ENCODE assay signal across 19 cellular contexts in genomic region chr20:62722627-62723026, GRCh38. TPM values are rescaled to one million over a fixed set of nuclear protein-coding genes. Genes with fewer than 3 reads are reported as not detected.
A peak's percentile ranks its signal among the peaks of the same experiment; 100 is the strongest.
DNase-seq lines count a peak whose midpoint lies in the region; ATAC-seq, FAIRE-seq and TF ChIP-seq lines count a peak whose summit lies in the region.
"Had no signal": no experiment of that assay in that cellular context is flagged by ENCODE, and none has a peak within 500 bp of the region (broad histone marks: within the 10 kb centered on the region; RNA-seq: fewer than 3 reads in every experiment).

No MANE protein-coding gene starts in this region.

- H3K9me3 ChIP-seq in BLaER1 (peaks cover 27% of the 10 kb centered on the region), IMR-90 (ENCODE audit: control insufficient read depth, insufficient read depth, low read length) (peaks cover 4% of the 10 kb centered on the region; the same call in 1 of the 2 replicates), esophagus muscularis mucosa (peaks cover 0 to 15% (median 9%) of the 10 kb centered on the region in 4 donors)

- in situ Hi-C loops in IMR-90 (cut with MboI; ENCODE audit: low sequenced_read_pairs) = no loop called here

- H4K5ac ChIP-seq in IMR-90 (ENCODE audit: low read depth, low read length) = no peak overlapping the region

- H3K4me3 ChIP-seq in BLaER1 (no peak overlapping the region), IMR-90 (ENCODE audit: insufficient read depth, low read depth, low read length) (no peak overlapping the region), esophagus muscularis mucosa (no peak overlapping the region)

- no peak overlapping the region for H4K8ac ChIP-seq in IMR-90 (ENCODE audit: low read depth in 2 of 2, low read length in 2 of 2)

- H3K4me1 ChIP-seq in BLaER1 (peaks cover 63% of the 10 kb centered on the region), IMR-90 (ENCODE audit: control insufficient read depth, insufficient read depth, low read length) (peaks cover 8% of the 10 kb centered on the region; the same call in 1 of the 2 replicates), esophagus muscularis mucosa (peaks cover 0 to 23% (median 21%) of the 10 kb centered on the region in 4 donors)
- H3K4me1 ChIP-seq: Caco-2 had no signal

- no peak overlapping the region for H3K27ac ChIP-seq in BLaER1
- no peak overlapping the region for H3K27ac ChIP-seq in IMR-90 (ENCODE audit: insufficient read depth, low read length)
- peak overlapping the region; percentile 35 to 67 (median 50) for H3K27ac ChIP-seq in esophagus muscularis mucosa (replicated peaks in 1 of 4)
- H3K27ac ChIP-seq: HL-60 had no signal

- no peak overlapping the region for H4K91ac ChIP-seq in IMR-90 (ENCODE audit: insufficient read depth, low read depth, low read length)

- H3K9ac ChIP-seq in BLaER1 (no peak overlapping the region), IMR-90 (ENCODE audit: low read depth, low read length) (no peak overlapping the region)

- H3K4me2 ChIP-seq in BLaER1 (peak overlapping the region; percentile 93), IMR-90 (ENCODE audit: low read depth, low read length) (no peak overlapping the region)

- no peak overlapping the region for H2AK5ac ChIP-seq in IMR-90 (ENCODE audit: low read depth, low read length)

- TF ChIP-seq RAD21 in IMR-90 (IDR thresholded peaks at IDR 0.05; ENCODE audit: low read length) = no peak

- TF ChIP-seq POLR2A in IMR-90 (IDR thresholded peaks at IDR 0.05; ENCODE audit: low read depth, low read length) (no peak), esophagus muscularis mucosa (IDR thresholded peaks at IDR 0.05; ENCODE audit: low read depth) (no peak)

- BruUV-seq in IMR-90 (replicated peaks; lab: Mats Ljungman, UMichigan) = no TSS peak

- H3K4me3 Mint-ChIP-seq in activated T-helper 1 cell treated with anti-CD3 and anti-CD28 coated beads, Interleukin-12 subunit alpha, Interleukin-12 subunit beta, Interleukin-2, Interleukin-4 antibody, amounts not matched to agents 30 ng/mL and 10 ng/mL and 1 ng/mL, durations not matched to agents 14 hours and 24 hours and 36 hours = no peak overlapping the region
- H3K4me3 Mint-ChIP-seq: H9, IgD-negative memory B cell had no signal

- no peak overlapping the region for H2BK15ac ChIP-seq in IMR-90 (ENCODE audit: low read depth, low read length)

- dilution Hi-C loops in IMR-90 (cut with HindIII; ENCODE audit: low sequenced_read_pairs, unreplicated experiment) = no loop called here

- 87% methylated on average over 3 of the region's 6 CpGs; no CpG with 5 or more reads in 1 of the 2 experiments for WGBS in IMR-90 (ENCODE audit: extremely low coverage in 2 of 2, insufficient read length in 1 of 2), 2 experiments
- WGBS in esophagus muscularis mucosa = 71% methylated on average over 6 of the region's 6 CpGs

- DNase-seq in IMR-90 (no peak), esophagus muscularis mucosa (ENCODE audit: extremely low spot score) (no peak), retina (peak; percentile 1), NCI-H526 treated with DMSO at 0.1 percent for 48 hours (lab: John Stamatoyannopoulos, UW) (no peak), ecto neural progenitor cell (ENCODE audit: low spot score) (no peak), HTR-8/SVneo (ENCODE audit: insufficient read length, low spot score) (no peak)
- no peak for DNase-seq in activated T-helper 1 cell treated with anti-CD3 and anti-CD28 coated beads, Interleukin-12 subunit alpha, Interleukin-12 subunit beta, Interleukin-2, Interleukin-4 antibody, amounts not matched to agents 30 ng/mL and 10 ng/mL and 1 ng/mL, durations not matched to agents 14 hours and 24 hours and 36 hours (ENCODE audit: low spot score)
- DNase-seq: 8988T; Caco-2; CD4-positive, CD25-positive, alpha-beta regulatory T cell; H9 had no signal

- no peak overlapping the region for H2BK20ac ChIP-seq in IMR-90 (ENCODE audit: low read depth, low read length)

- no peak overlapping the region for H3K56ac ChIP-seq in IMR-90 (ENCODE audit: extremely low read depth, insufficient read depth, low read length)

- H3K14ac ChIP-seq in IMR-90 (replicated peaks; ENCODE audit: low read depth, low read length) = 0 out of 2 replicates have a peak overlapping the region, but pooled peaks have one; percentile 38

- no peak overlapping the region for H2AK9ac ChIP-seq in IMR-90 (replicated peaks; ENCODE audit: low read depth, low read length, poor library complexity)

- peaks cover 3% of the 10 kb centered on the region for H3K36me3 Mint-ChIP-seq in activated T-helper 1 cell treated with anti-CD3 and anti-CD28 coated beads, Interleukin-12 subunit alpha, Interleukin-12 subunit beta, Interleukin-2, Interleukin-4 antibody, amounts not matched to agents 30 ng/mL and 10 ng/mL and 1 ng/mL, durations not matched to agents 14 hours and 24 hours and 36 hours (ENCODE audit: low read depth)

- peaks cover 0 to 6% of the 10 kb centered on the region in 2 experiments; a peak in 1 of 4 replicates for H3K79me1 ChIP-seq in IMR-90 (ENCODE audit: low read depth in 1 of 2, low read length in 2 of 2)

- TF ChIP-seq CTCF in IMR-90 (conservative IDR thresholded peaks at IDR 0.05; ENCODE audit: low read depth, low read length) (no peak), esophagus muscularis mucosa (IDR thresholded peaks at IDR 0.05) (no peak)

- H3K27me3 Mint-ChIP-seq in activated T-helper 1 cell treated with anti-CD3 and anti-CD28 coated beads, Interleukin-12 subunit alpha, Interleukin-12 subunit beta, Interleukin-2, Interleukin-4 antibody, amounts not matched to agents 30 ng/mL and 10 ng/mL and 1 ng/mL, durations not matched to agents 14 hours and 24 hours and 36 hours (ENCODE audit: insufficient read depth) = peaks cover 33% of the 10 kb centered on the region

- H3K36me3 ChIP-seq in BLaER1 (no peaks in the 10 kb centered on the region), IMR-90 (ENCODE audit: control insufficient read depth, insufficient read depth, low read length) (no peaks in the 10 kb centered on the region), esophagus muscularis mucosa (no peaks in the 10 kb centered on the region)

- no peak overlapping the region for H2BK120ac ChIP-seq in IMR-90 (ENCODE audit: low read depth, low read length)

- no peaks in the 10 kb centered on the region for H4K20me1 ChIP-seq in BLaER1
- 0 out of 2 replicates have a peak, but pooled peaks cover 2% of the 10 kb centered on the region for H4K20me1 ChIP-seq in IMR-90 (ENCODE audit: insufficient read depth, low read length)

- H3K4me1 Mint-ChIP-seq in activated T-helper 1 cell treated with anti-CD3 and anti-CD28 coated beads, Interleukin-12 subunit alpha, Interleukin-12 subunit beta, Interleukin-2, Interleukin-4 antibody, amounts not matched to agents 30 ng/mL and 10 ng/mL and 1 ng/mL, durations not matched to agents 14 hours and 24 hours and 36 hours (ENCODE audit: low read depth) = peaks cover 8% of the 10 kb centered on the region
- H3K4me1 Mint-ChIP-seq: IgD-negative memory B cell had no signal

- no peak for FAIRE-seq in HTR-8/SVneo (lab: Jason Lieb, UNC)
- FAIRE-seq: D721Med, G401.6, GM12891, GM19239, H1 had no signal

- H3K4ac ChIP-seq in IMR-90 (ENCODE audit: low read depth, low read length) = no peak overlapping the region

- H2AFZ ChIP-seq in IMR-90 (replicated peaks; ENCODE audit: low read length, poor library complexity) = no peak overlapping the region

- H3K23ac ChIP-seq in IMR-90 (ENCODE audit: low read depth, low read length) = no peak overlapping the region; the same call in 1 of the 2 replicates

- H3K27ac Mint-ChIP-seq in activated T-helper 1 cell treated with anti-CD3 and anti-CD28 coated beads, Interleukin-12 subunit alpha, Interleukin-12 subunit beta, Interleukin-2, Interleukin-4 antibody, amounts not matched to agents 30 ng/mL and 10 ng/mL and 1 ng/mL, durations not matched to agents 14 hours and 24 hours and 36 hours = no peak overlapping the region
- H3K27ac Mint-ChIP-seq: CD4-positive, CD25-positive, alpha-beta regulatory T cell; H9; IgD-negative memory B cell had no signal

- no peak for ATAC-seq in IMR-90 (ENCODE audit: low read depth)

- no peak for TF ChIP-seq EP300 in esophagus muscularis mucosa (IDR thresholded peaks at IDR 0.05)

- no peak overlapping the region for H2BK5ac ChIP-seq in IMR-90 (ENCODE audit: low read depth, low read length, poor library complexity, severe bottlenecking)

- POLR2A ChIA-PET in IMR-90 (lab: Charles Lee; ENCODE audit: unreplicated experiment) = no interaction called here

- no peaks in the 10 kb centered on the region for H3K9me1 ChIP-seq in IMR-90 (ENCODE audit: insufficient read depth, low read length)

- H3K9me3 Mint-ChIP-seq in activated T-helper 1 cell treated with anti-CD3 and anti-CD28 coated beads, Interleukin-12 subunit alpha, Interleukin-12 subunit beta, Interleukin-2, Interleukin-4 antibody, amounts not matched to agents 30 ng/mL and 10 ng/mL and 1 ng/mL, durations not matched to agents 14 hours and 24 hours and 36 hours = peaks cover 36% of the 10 kb centered on the region

- no peaks in the 10 kb centered on the region for H3K27me3 ChIP-seq in BLaER1
- peaks cover 10% of the 10 kb centered on the region; the same call in 1 of the 2 replicates for H3K27me3 ChIP-seq in IMR-90 (ENCODE audit: control insufficient read depth, insufficient read depth, low read length)
- peaks cover 0 to 56% (median 0%) of the 10 kb centered on the region in 4 donors for H3K27me3 ChIP-seq in esophagus muscularis mucosa

- H3K18ac ChIP-seq in IMR-90 (ENCODE audit: low read depth, low read length) = no peak overlapping the region

- intact Hi-C loops in IMR-90 (cut with micrococcal nuclease) (no loop called here), esophagus muscularis mucosa (cut with DNase I) (no loop called here)
- intact Hi-C loops in activated T-helper 1 cell treated with anti-CD3 and anti-CD28 coated beads, Interleukin-12 subunit alpha, Interleukin-12 subunit beta, Interleukin-2, Interleukin-4 antibody, amounts not matched to agents 30 ng/mL and 10 ng/mL and 1 ng/mL, durations not matched to agents 14 hours and 24 hours and 36 hours (cut with micrococcal nuclease) = loop anchor here (5.0 kb wide), 1 partner anchor 70 kb away; no protein-coding TSS in a partner anchor

- CTCF ChIA-PET in IMR-90 (lab: Yijun Ruan, JAX) = no interaction called here

TF ChIP-seq in IMR-90, 13 proteins besides CTCF, POLR2A, EP300 and RAD21:
- no peak for TF ChIP-seq MXI1 (IDR thresholded peaks at IDR 0.05; ENCODE audit: borderline replicate concordance, low read depth, low read length)

RNA-seq across cellular contexts. Expression of gene NTSR1, which starts 14.0 kb away (rescaled TPM):
- 0.54 and 0.56 TPM in 2 replicates for total RNA-seq in IMR-90 (2012; rRNA removed)
- polyA plus RNA-seq in IMR-90 (2012; rRNA removed) = 1.8 and 2.3 TPM in 2 replicates
- 1.1 and 1.9 TPM in 2 replicates for polyA plus RNA-seq in IMR-90 (2012; cell fraction: cytosol; rRNA removed)
- polyA plus RNA-seq in IMR-90 (2012; cell fraction: nucleus; rRNA removed; ENCODE audit: low replicate concordance) = 1.2 and 2.9 TPM in 2 replicates
- 1 to 10 TPM in 1 of 4 donors, under 1 TPM in 3; 0.42 to 1.6 (median 0.80) TPM for total RNA-seq in esophagus muscularis mucosa
- total RNA-seq in activated T-helper 1 cell treated with anti-CD3 and anti-CD28 coated beads, Interleukin-12 subunit alpha, Interleukin-12 subunit beta, Interleukin-2, Interleukin-4 antibody, amounts not matched to agents 30 ng/mL and 10 ng/mL and 1 ng/mL, durations not matched to agents 14 hours and 24 hours and 36 hours = not detected in 2 replicates
- polyA plus RNA-seq: IgD-negative memory B cell had no signal

Comparison
In these comparisons a context has a peak if more than half of its experiments do, and no peak if none do; other contexts are left out.
1. H3K27ac ChIP-seq: peak in esophagus muscularis mucosa (4 of 4); none in BLaER1 (single experiment) and IMR-90 (single experiment).